27 cellular contexts compared by ENCODE assay signal in the genomic region with DNA sequence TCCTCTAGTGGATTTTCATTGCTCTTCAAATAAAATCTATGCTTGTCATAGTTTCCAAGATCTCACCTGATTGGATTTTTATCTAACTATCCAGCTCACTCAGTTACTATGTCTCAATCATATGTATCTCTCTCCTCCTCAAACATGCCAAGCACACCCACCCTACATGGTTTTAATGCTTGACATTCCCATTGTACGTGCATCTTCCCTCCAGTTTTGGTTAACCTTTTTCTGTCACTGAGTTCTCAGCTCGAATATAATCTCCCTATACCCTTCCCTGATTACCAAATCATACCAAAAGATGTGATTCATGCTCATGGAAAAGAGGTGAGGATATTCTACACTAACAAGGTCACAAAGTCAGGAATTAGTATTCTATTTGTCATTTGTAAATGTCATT. TPM values are rescaled to one million over a fixed set of nuclear protein-coding genes. Genes with fewer than 3 reads are reported as not detected.
"Had no signal": no experiment of that assay in that cellular context is flagged by ENCODE, and none has a peak within 500 bp of the region (broad histone marks: within the 10 kb centered on the region; RNA-seq: fewer than 3 reads in every experiment).

No MANE protein-coding gene starts in this region.

- H2AFZ ChIP-seq: hepatocyte had no signal

- H3K27me3 ChIP-seq: hepatocyte, right atrium auricular region, right lobe of liver, stomach, testis, thyroid gland, transverse colon, upper lobe of right lung had no signal

- H3K4me1 ChIP-seq: left ventricle myocardium inferior, right atrium auricular region, right lobe of liver, stomach, testis, thyroid gland, transverse colon, upper lobe of right lung had no signal

- FAIRE-seq: urothelium cell line had no signal

- H3K4me3 ChIP-seq: hepatocyte, left ventricle myocardium inferior, lung, mucosa of descending colon, right atrium auricular region, right lobe of liver, skin epidermis, stomach, testis, thyroid gland, transverse colon, upper lobe of right lung had no signal

- H3K79me2 ChIP-seq: hepatocyte had no signal

- H3K27ac Mint-ChIP-seq: memory B cell; naive thymus-derived CD4-positive, alpha-beta T cell; natural killer cell treated with Interleukin-12 subunit alpha and Interleukin-12 subunit beta and Interleukin-15 and Interleukin-18, amount 100 ng/mL, for 72 hours; progenitor cell of endocrine pancreas; stimulated activated naive B cell treated with anti-CD40 and anti-IgM and Interleukin-4, amounts not matched to agents 10 μg/mL and 1 μg/mL and 100 μg/mL, for 72 hours had no signal

- H3K4me1 Mint-ChIP-seq: memory B cell; naive thymus-derived CD4-positive, alpha-beta T cell; stimulated activated naive B cell treated with anti-CD40 and anti-IgM and Interleukin-4, amounts not matched to agents 10 μg/mL and 1 μg/mL and 100 μg/mL, for 72 hours had no signal

- H3K36me3 Mint-ChIP-seq: memory B cell; naive thymus-derived CD4-positive, alpha-beta T cell; natural killer cell treated with Interleukin-12 subunit alpha and Interleukin-12 subunit beta and Interleukin-15 and Interleukin-18, amount 100 ng/mL, for 72 hours; stimulated activated naive B cell treated with anti-CD40 and anti-IgM and Interleukin-4, amounts not matched to agents 10 μg/mL and 1 μg/mL and 100 μg/mL, for 72 hours had no signal

- H3K27me3 Mint-ChIP-seq: naive thymus-derived CD4-positive, alpha-beta T cell; natural killer cell treated with Interleukin-12 subunit alpha and Interleukin-12 subunit beta and Interleukin-15 and Interleukin-18, amount 100 ng/mL, for 72 hours; progenitor cell of endocrine pancreas; stimulated activated naive B cell treated with anti-CD40 and anti-IgM and Interleukin-4, amounts not matched to agents 10 μg/mL and 1 μg/mL and 100 μg/mL, for 72 hours had no signal

- H3K9me3 ChIP-seq: left ventricle myocardium inferior, mucosa of descending colon, right atrium auricular region, right lobe of liver, stomach, testis, thyroid gland, transverse colon, upper lobe of right lung had no signal

- H3K4me2 ChIP-seq: hepatocyte had no signal

- DNase-seq: islet precursor cell; left ventricle myocardium inferior; midbrain; mucosa of descending colon; naive thymus-derived CD4-positive, alpha-beta T cell; right lobe of liver; stimulated activated CD4-positive, alpha-beta T cell treated with anti-CD3 and anti-CD28 coated beads, Interleukin-12 subunit alpha, Interleukin-12 subunit beta, amount 100 ng/mL, for 4 hours; stimulated activated CD4-positive, alpha-beta T cell treated with anti-CD3 and anti-CD28 coated beads, Interleukin-15, amount 100 ng/mL, for 24 hours; stimulated activated CD4-positive, alpha-beta T cell treated with anti-CD3 and anti-CD28 coated beads, Interleukin-2, amount 100 ng/mL, for 24 hours; stimulated activated CD4-positive, alpha-beta T cell treated with anti-CD3 and anti-CD28 coated beads, Interleukin-4, amount 100 ng/mL, for 1 hour; stimulated activated naive B cell treated with anti-CD40 and anti-IgM and Interleukin-4, amounts not matched to agents 10 μg/mL and 1 μg/mL and 100 μg/mL, for 72 hours; stimulated activated naive CD8-positive, alpha-beta T cell treated with anti-CD3 and anti-CD28 coated beads, Interleukin-15, Interleukin-2, amounts not matched to agents 100 U/mL and 50 U/mL, for 24 hours; stomach; testis; thyroid gland; transverse colon; upper lobe of right lung had no signal

- H3K36me3 ChIP-seq: left ventricle myocardium inferior, right atrium auricular region, right lobe of liver, stomach, thyroid gland, transverse colon, upper lobe of right lung had no signal

- H3K9me3 Mint-ChIP-seq: memory B cell had no signal

- H3K27ac ChIP-seq: hepatocyte, left ventricle myocardium inferior, right atrium auricular region, right lobe of liver, skin epidermis, stomach, testis, thyroid gland, transverse colon, upper lobe of right lung had no signal

- H3K4me3 Mint-ChIP-seq: memory B cell; naive thymus-derived CD4-positive, alpha-beta T cell; natural killer cell treated with Interleukin-12 subunit alpha and Interleukin-12 subunit beta and Interleukin-15 and Interleukin-18, amount 100 ng/mL, for 72 hours; stimulated activated naive B cell treated with anti-CD40 and anti-IgM and Interleukin-4, amounts not matched to agents 10 μg/mL and 1 μg/mL and 100 μg/mL, for 72 hours had no signal

RNA-seq across cellular contexts. Expression of a gene that starts 12.0 kb away (rescaled TPM):
- total RNA-seq: naive thymus-derived CD4-positive, alpha-beta T cell; natural killer cell treated with Interleukin-12 subunit alpha and Interleukin-12 subunit beta and Interleukin-15 and Interleukin-18, amount 100 ng/mL, for 72 hours; pulmonary artery endothelial cell had no signal
- polyA plus RNA-seq: hepatocyte; naive thymus-derived CD4-positive, alpha-beta T cell; neural cell had no signal
